Comparison of ENCODE assay signal across 14 cellular contexts in genomic region chr3:39250116-39250747, GRCh38. TPM values are rescaled to one million over a fixed set of nuclear protein-coding genes. Genes with fewer than 3 reads are reported as not detected.
DNase-seq lines count a peak whose midpoint lies in the region; ATAC-seq, FAIRE-seq and TF ChIP-seq lines count a peak whose summit lies in the region.
"Had no signal": no experiment of that assay in that cellular context is flagged by ENCODE, and none has a peak within 500 bp of the region (broad histone marks: within the 10 kb centered on the region; RNA-seq: fewer than 3 reads in every experiment).

No MANE protein-coding gene starts in this region.

- H3K27ac ChIP-seq in pancreas = peak overlapping the region in 2 of 4 donors; percentile 17 to 33
- H3K27ac ChIP-seq: epithelial cell of prostate had no signal

- H3K36me3 ChIP-seq in pancreas = no peaks in the 10 kb centered on the region

- H3K27me3 ChIP-seq in pancreas = no peaks in the 10 kb centered on the region

- TF ChIP-seq CTCF in pancreas (IDR thresholded peaks at IDR 0.05) = no peak

- ATAC-seq in Right ventricle myocardium superior (ENCODE audit: poor library complexity) (peak; percentile 89), pancreas (peak in 3 of 4 donors; percentile 73 to 92 (median 79)), GM18502 (IDR thresholded peaks at IDR 0.05; ENCODE audit: poor library complexity, unreplicated experiment) (no peak)

- no peak for FAIRE-seq in pancreas (lab: Jason Lieb, UNC)
- FAIRE-seq in HTR-8/SVneo (lab: Jason Lieb, UNC) = no peak

- peak; percentile 88 for DNase-seq in CD1c-positive myeloid dendritic cell (ENCODE audit: extremely low spot score)
- peak; percentile 74 for DNase-seq in OCI-M1 (lab: John Stamatoyannopoulos, UW)
- no peak for DNase-seq in Right ventricle myocardium superior
- DNase-seq in pancreas = peak in 1 of 6 donors; percentile 27
- DNase-seq in NCI-H2171 treated with DMSO at 0.1 percent for 48 hours (lab: John Stamatoyannopoulos, UW) = no peak
- no peak for DNase-seq in HTR-8/SVneo (ENCODE audit: insufficient read length, low spot score)
- DNase-seq in NCI-H526 treated with DMSO at 0.1 percent for 48 hours (lab: John Stamatoyannopoulos, UW) = no peak
- DNase-seq: activated CD8-positive, alpha-beta memory T cell treated with anti-CD3 and anti-CD28 coated beads, Interleukin-2, amount 50 U/mL, for 4 hours; Calu3; NCI-H1092 treated with DMSO at 0.1 percent for 48 hours; occipital lobe; trophoblast cell had no signal

- intact Hi-C loops in Right ventricle myocardium superior (cut with DNase I) (no loop called here), pancreas (cut with DNase I) (no loop called here)

- no peak overlapping the region for H3K4me3 ChIP-seq in pancreas

- no peaks in the 10 kb centered on the region for H3K9me3 ChIP-seq in pancreas

- H3K4me1 ChIP-seq in pancreas = no peaks in the 10 kb centered on the region

- 38 to 47% methylated on average over 4 of the region's 4 CpGs for WGBS in pancreas, 2 donors

RNA-seq across cellular contexts. Expression of gene CX3CR1, which starts 29.6 kb away (rescaled TPM):
- 1.5 TPM for total RNA-seq in Right ventricle myocardium superior
- 10 to 100 TPM in 1 of 6 donors, 1 to 10 TPM in 4, under 1 TPM in 1; 0.23 to 13.0 (median 1.6) TPM for total RNA-seq in pancreas
- under 1 TPM; 0.08 to 0.14 TPM for polyA plus RNA-seq in pancreas
- total RNA-seq: Calu3 had no signal

RNA-seq across cellular contexts. Expression of gene XIRP1, which starts 57.8 kb away (rescaled TPM):
- total RNA-seq in Right ventricle myocardium superior (249 TPM), pancreas (under 1 TPM in 2 of 6 donors, not detected in 4; 0.09 to 0.43 TPM)
- polyA plus RNA-seq in pancreas = under 1 TPM; 0.08 to 0.14 TPM
- total RNA-seq: Calu3, occipital lobe had no signal

Comparison
In these comparisons a context has a peak if more than half of its experiments do, and no peak if none do; other contexts are left out.
1. DNase-seq: peak in CD1c-positive myeloid dendritic cell (single experiment) and OCI-M1 (single experiment); none in Right ventricle myocardium superior (single experiment), NCI-H2171 treated with DMSO at 0.1 percent for 48 hours (single experiment), HTR-8/SVneo (single experiment) and NCI-H526 treated with DMSO at 0.1 percent for 48 hours (single experiment).
2. RNA of gene XIRP1, which starts 57.8 kb away (total RNA-seq): 249 TPM in Right ventricle myocardium superior (single experiment); 0.09 to 0.43 TPM in pancreas; every median in the first group is over 100 times any median in the second.